In genomic region chr15:58466566-58466965, GRCh38 we compare ENCODE assay signal across 14 cellular contexts. TPM values are rescaled to one million over a fixed set of nuclear protein-coding genes. Genes with fewer than 3 reads are reported as not detected.
DNase-seq lines count a peak whose midpoint lies in the region; ATAC-seq and TF ChIP-seq lines count a peak whose summit lies in the region.
"Had no signal": no experiment of that assay in that cellular context is flagged by ENCODE, and none has a peak within 500 bp of the region (broad histone marks: within the 10 kb centered on the region; RNA-seq: fewer than 3 reads in every experiment).

No MANE protein-coding gene starts in this region.

- peaks cover 85% of the 10 kb centered on the region for H3K4me1 Mint-ChIP-seq in stimulated activated naive CD8-positive, alpha-beta T cell treated with anti-CD3 and anti-CD28 coated beads, Interleukin-15, Interleukin-2, amounts not matched to agents 100 ng/mL and 50 ng/mL, for 24 hours (ENCODE audit: low read depth)
- H3K4me1 Mint-ChIP-seq in stimulated activated naive CD8-positive, alpha-beta T cell treated with anti-CD3 and anti-CD28 coated beads, Interleukin-15, amount 100 ng/mL, for 72 hours = peaks cover 90% of the 10 kb centered on the region
- peaks cover 54% of the 10 kb centered on the region for H3K4me1 Mint-ChIP-seq in activated naive CD8-positive, alpha-beta T cell (ENCODE audit: low read depth)

- WGBS in liver = 67% methylated on average over 2 of the region's 2 CpGs

- no peak for DNase-seq in stimulated activated naive CD8-positive, alpha-beta T cell treated with anti-CD3 and anti-CD28 coated beads, Interleukin-15, amount 100 ng/mL, for 72 hours
- no peak for DNase-seq in germinal center (ENCODE audit: low spot score)
- DNase-seq in GM13977 (ENCODE audit: low spot score) = no peak
- DNase-seq in COR-L47 (lab: John Stamatoyannopoulos, UW) = no peak
- DNase-seq in NCI-H1417 (lab: John Stamatoyannopoulos, UW) = no peak
- DNase-seq: HFFc6, KBM-7, NCI-H1436 treated with DMSO at 0.1 percent for 48 hours, NCI-H2081, NCI-H82 had no signal

- H3K27ac Mint-ChIP-seq in stimulated activated naive CD8-positive, alpha-beta T cell treated with anti-CD3 and anti-CD28 coated beads, Interleukin-15, Interleukin-2, amounts not matched to agents 100 ng/mL and 50 ng/mL, for 24 hours = peak overlapping the region; percentile 89
- no peak overlapping the region for H3K27ac Mint-ChIP-seq in stimulated activated naive CD8-positive, alpha-beta T cell treated with anti-CD3 and anti-CD28 coated beads, Interleukin-15, amount 100 ng/mL, for 72 hours
- H3K27ac Mint-ChIP-seq in activated naive CD8-positive, alpha-beta T cell = peak overlapping the region; percentile 76
- H3K27ac Mint-ChIP-seq: HFFc6 had no signal

- H3K4me3 ChIP-seq in liver (ENCODE audit: low read depth in 1 of 3, low read length in 3 of 3) = no peak overlapping the region

- peak overlapping the region in 1 of 2 donors; percentile 71 for H3K9ac ChIP-seq in liver (ENCODE audit: low read depth in 1 of 2, low read length in 2 of 2)

- peaks cover 11 to 59% (median 38%) of the 10 kb centered on the region in 4 donors for H3K4me1 ChIP-seq in liver (ENCODE audit: control insufficient read depth in 4 of 4, insufficient read depth in 4 of 4, low read length in 3 of 4)

- ATAC-seq in stimulated activated naive CD8-positive, alpha-beta T cell treated with anti-CD3 and anti-CD28 coated beads, Interleukin-15, amount 100 ng/mL, for 72 hours = no peak

- H3K27me3 ChIP-seq in liver (ENCODE audit: control insufficient read depth in 4 of 4, insufficient read depth in 4 of 4, low read length in 3 of 4) = no peaks in the 10 kb centered on the region

- no peaks in the 10 kb centered on the region for H3K9me3 ChIP-seq in liver (ENCODE audit: control insufficient read depth in 4 of 4, low read length in 3 of 4)

- H3K4me3 Mint-ChIP-seq in stimulated activated naive CD8-positive, alpha-beta T cell treated with anti-CD3 and anti-CD28 coated beads, Interleukin-15, Interleukin-2, amounts not matched to agents 100 ng/mL and 50 ng/mL, for 24 hours = no peak overlapping the region
- peak overlapping the region in 1 of 2 donors; percentile 7 for H3K4me3 Mint-ChIP-seq in stimulated activated naive CD8-positive, alpha-beta T cell treated with anti-CD3 and anti-CD28 coated beads, Interleukin-15, amount 100 ng/mL, for 72 hours
- no peak overlapping the region for H3K4me3 Mint-ChIP-seq in activated naive CD8-positive, alpha-beta T cell
- H3K4me3 Mint-ChIP-seq: HFFc6 had no signal

- H3K36me3 Mint-ChIP-seq in stimulated activated naive CD8-positive, alpha-beta T cell treated with anti-CD3 and anti-CD28 coated beads, Interleukin-15, Interleukin-2, amounts not matched to agents 100 ng/mL and 50 ng/mL, for 24 hours (ENCODE audit: low read depth) = no peaks in the 10 kb centered on the region
- H3K36me3 Mint-ChIP-seq in activated naive CD8-positive, alpha-beta T cell = peaks cover 2% of the 10 kb centered on the region

- TF ChIP-seq CTCF in liver (IDR thresholded peaks at IDR 0.05; ENCODE audit: low read depth, low read length, missing input control) (no peak), GM13977 (IDR thresholded peaks at IDR 0.05; ENCODE audit: extremely low read depth, insufficient read depth, missing control alignments) (no peak)

- in situ Hi-C loops in GM13977 (cut with MboI; ENCODE audit: low pct_unique_long_range_greater_than_20kb, low sequenced_read_pairs, unreplicated experiment) = no loop called here

- peaks cover 5% of the 10 kb centered on the region for H3K9me3 Mint-ChIP-seq in stimulated activated naive CD8-positive, alpha-beta T cell treated with anti-CD3 and anti-CD28 coated beads, Interleukin-15, Interleukin-2, amounts not matched to agents 100 ng/mL and 50 ng/mL, for 24 hours
- H3K9me3 Mint-ChIP-seq in stimulated activated naive CD8-positive, alpha-beta T cell treated with anti-CD3 and anti-CD28 coated beads, Interleukin-15, amount 100 ng/mL, for 72 hours = no peaks in the 10 kb centered on the region
- H3K9me3 Mint-ChIP-seq in activated naive CD8-positive, alpha-beta T cell (ENCODE audit: low read depth) = no peaks in the 10 kb centered on the region
- H3K9me3 Mint-ChIP-seq: HFFc6 had no signal

- H3K27me3 Mint-ChIP-seq in stimulated activated naive CD8-positive, alpha-beta T cell treated with anti-CD3 and anti-CD28 coated beads, Interleukin-15, Interleukin-2, amounts not matched to agents 100 ng/mL and 50 ng/mL, for 24 hours = no peaks in the 10 kb centered on the region
- no peaks in the 10 kb centered on the region for H3K27me3 Mint-ChIP-seq in stimulated activated naive CD8-positive, alpha-beta T cell treated with anti-CD3 and anti-CD28 coated beads, Interleukin-15, amount 100 ng/mL, for 72 hours
- H3K27me3 Mint-ChIP-seq in activated naive CD8-positive, alpha-beta T cell = no peaks in the 10 kb centered on the region

- H3K36me3 ChIP-seq in liver (ENCODE audit: control insufficient read depth in 4 of 4, insufficient read depth in 3 of 4, low read depth in 1 of 4, low read length in 3 of 4) = no peaks in the 10 kb centered on the region

- H3K27ac ChIP-seq in liver (ENCODE audit: low read depth in 1 of 2, low read length in 2 of 2) = peak overlapping the region; percentile 74 to 85
- H3K27ac ChIP-seq: C4-2B had no signal

- TF ChIP-seq RAD21 in liver (IDR thresholded peaks at IDR 0.05) = no peak

TF ChIP-seq in liver, 16 proteins besides CTCF, POLR2A, EP300 and RAD21:
- TF ChIP-seq, protein P1, sequence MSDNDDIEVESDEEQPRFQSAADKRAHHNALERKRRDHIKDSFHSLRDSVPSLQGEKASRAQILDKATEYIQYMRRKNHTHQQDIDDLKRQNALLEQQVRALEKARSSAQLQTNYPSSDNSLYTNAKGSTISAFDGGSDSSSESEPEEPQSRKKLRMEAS (IDR thresholded peaks at IDR 0.05) = peak; percentile 11
- TF ChIP-seq YY1 (IDR thresholded peaks at IDR 0.05) = no peak

RNA-seq across cellular contexts. Expression of gene LIPC, which starts 34.8 kb away (rescaled TPM):
- 100 to 1,000 TPM; 136 to 268 TPM for total RNA-seq in liver
- 100 to 1,000 TPM in 1 of 2 donors, 10 to 100 TPM in 1; 60.1 to 126 TPM for polyA plus RNA-seq in liver
- total RNA-seq: HFFc6 had no signal

Comparison
In these comparisons a context has a peak if more than half of its experiments do, and no peak if none do; other contexts are left out.
1. H3K27ac Mint-ChIP-seq: peak in stimulated activated naive CD8-positive, alpha-beta T cell treated with anti-CD3 and anti-CD28 coated beads, Interleukin-15, Interleukin-2, amounts not matched to agents 100 ng/mL and 50 ng/mL, for 24 hours (single experiment) and activated naive CD8-positive, alpha-beta T cell (single experiment); none in stimulated activated naive CD8-positive, alpha-beta T cell treated with anti-CD3 and anti-CD28 coated beads, Interleukin-15, amount 100 ng/mL, for 72 hours (0 of 2).